ENCODE assay signal across 12 cellular contexts in the genomic region with DNA sequence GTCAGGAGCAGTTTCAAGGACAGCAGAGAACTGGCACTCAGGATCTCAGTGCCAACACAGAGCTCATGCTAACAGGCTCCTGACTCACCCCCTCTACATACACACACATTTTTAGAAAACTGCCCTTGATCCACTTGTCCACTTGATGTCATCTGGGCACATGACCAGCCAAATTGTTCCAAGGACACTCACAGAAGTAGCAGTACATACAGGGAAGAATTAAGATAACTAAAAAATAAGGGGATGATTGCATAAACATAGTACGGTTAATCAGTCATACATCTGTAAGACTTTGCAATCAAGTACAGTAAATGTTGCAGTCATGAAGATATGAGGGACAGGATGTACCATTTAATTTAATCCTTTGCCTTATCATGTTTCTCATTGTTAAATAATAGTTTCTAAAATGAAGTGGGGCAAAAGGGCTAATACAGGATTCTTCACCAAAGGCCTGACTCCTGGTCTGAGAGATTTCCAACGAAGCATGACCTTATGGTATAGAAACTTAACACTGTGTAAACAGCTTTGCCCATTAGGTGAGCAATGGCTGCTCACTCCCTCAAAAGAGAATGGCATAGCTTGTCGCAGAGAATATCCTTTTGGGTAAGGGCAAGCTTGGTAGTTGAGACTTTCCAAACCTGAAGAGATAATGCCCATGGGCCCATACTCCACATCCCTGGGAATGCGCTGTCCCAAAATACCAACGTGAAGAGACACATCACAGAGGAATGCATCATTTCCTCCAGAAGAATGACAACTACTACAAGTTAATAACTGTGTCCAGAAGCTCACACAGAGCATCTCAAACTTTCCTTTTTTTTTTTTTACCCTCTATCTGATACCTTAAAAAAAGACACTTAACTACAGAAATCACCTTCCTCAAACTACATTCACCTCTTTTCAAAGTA.
A peak's percentile ranks its signal among the peaks of the same experiment; 100 is the strongest.
DNase-seq lines count a peak whose midpoint lies in the region; ATAC-seq and TF ChIP-seq lines count a peak whose summit lies in the region.
"Had no signal": no experiment of that assay in that cellular context is flagged by ENCODE, and none has a peak within 500 bp of the region (broad histone marks: within the 10 kb centered on the region; RNA-seq: fewer than 3 reads in every experiment).

No MANE protein-coding gene starts in this region.

- H3K36me3 ChIP-seq in SJSA1 (peaks cover 6% of the 10 kb centered on the region; the same call in 1 of the 2 replicates), gastroesophageal sphincter (peaks cover 0 to 22% of the 10 kb centered on the region in 2 donors), skeletal muscle tissue (ENCODE audit: control insufficient read depth in 3 of 3, insufficient read depth in 3 of 3, low read length in 3 of 3) (peaks cover 0 to 6% (median 4%) of the 10 kb centered on the region in 3 donors)

- H3K9me3 ChIP-seq in SJSA1 (replicated peaks) (no peaks in the 10 kb centered on the region), gastroesophageal sphincter (no peaks in the 10 kb centered on the region), skeletal muscle tissue (ENCODE audit: control insufficient read depth in 3 of 3, low read length in 3 of 3) (no peaks in the 10 kb centered on the region)
- H3K9me3 ChIP-seq: right lobe of liver had no signal

- ATAC-seq in gastroesophageal sphincter (no peak), HG02840 (IDR thresholded peaks at IDR 0.05; ENCODE audit: low FRiP score, unreplicated experiment) (no peak), GM21576 (IDR thresholded peaks at IDR 0.05; ENCODE audit: unreplicated experiment) (no peak)

- no peak overlapping the region for H3K4me3 ChIP-seq in SJSA1
- no peak overlapping the region for H3K4me3 ChIP-seq in gastroesophageal sphincter
- no peak overlapping the region for H3K4me3 ChIP-seq in skeletal muscle tissue (ENCODE audit: low read length in 3 of 3)
- H3K4me3 ChIP-seq: right lobe of liver had no signal

- TF ChIP-seq POLR2A in gastroesophageal sphincter (IDR thresholded peaks at IDR 0.05), result no peak

- no peak for TF ChIP-seq EP300 in gastroesophageal sphincter (IDR thresholded peaks at IDR 0.05)

- H3K4me1 ChIP-seq in SJSA1 (replicated peaks) (peaks cover 20% of the 10 kb centered on the region), gastroesophageal sphincter (peaks cover 0 to 47% (median 2%) of the 10 kb centered on the region in 3 donors), skeletal muscle tissue (ENCODE audit: control insufficient read depth in 3 of 3, insufficient read depth in 3 of 3, low read length in 3 of 3) (peaks cover 6 to 14% (median 12%) of the 10 kb centered on the region in 3 donors)

- DNase-seq in DMS153 treated with DMSO at 0.1 percent for 48 hours (lab: John Stamatoyannopoulos, UW; ENCODE audit: unreplicated experiment), result peak; percentile 33
- no peak for DNase-seq in DMS153 (lab: John Stamatoyannopoulos, UW)
- no peak for DNase-seq in SJSA1 (ENCODE audit: low read depth in 1 of 2, low spot score in 2 of 2)
- no peak for DNase-seq in amygdala (lab: John Stamatoyannopoulos, UW)
- DNase-seq: activated CD4-positive, alpha-beta T cell treated with anti-CD3 and anti-CD28 coated beads, Interleukin-2, amount 10 ng/mL, durations not matched to agents 7 days and 5 days; NCI-H1436; right lobe of liver; SIG-M5 had no signal

- TF ChIP-seq CTCF in gastroesophageal sphincter (IDR thresholded peaks at IDR 0.05), result no peak

- peak overlapping the region; percentile 42 for H3K27ac ChIP-seq in SJSA1
- peak overlapping the region in 3 of 4 donors; percentile 1 to 52 (median 14) for H3K27ac ChIP-seq in gastroesophageal sphincter
- H3K27ac ChIP-seq in skeletal muscle tissue (ENCODE audit: low read depth, low read length), result peak overlapping the region; percentile 58
- H3K27ac ChIP-seq: right lobe of liver had no signal

- peak overlapping the region in 1 of 3 donors; percentile 20 for H3K9ac ChIP-seq in skeletal muscle tissue (ENCODE audit: low read depth in 1 of 3, low read length in 3 of 3)

- WGBS in gastroesophageal sphincter (ENCODE audit: low coverage in 1 of 2), 2 donors, result 66 to 70% methylated on average over 5 of the region's 5 CpGs

- H3K27me3 ChIP-seq in SJSA1 (replicated peaks) (no peaks in the 10 kb centered on the region), gastroesophageal sphincter (no peaks in the 10 kb centered on the region), skeletal muscle tissue (ENCODE audit: control insufficient read depth in 3 of 3, insufficient read depth in 3 of 3, low read length in 3 of 3) (no peaks in the 10 kb centered on the region)
- H3K27me3 ChIP-seq: right lobe of liver had no signal
